In the genomic region with DNA sequence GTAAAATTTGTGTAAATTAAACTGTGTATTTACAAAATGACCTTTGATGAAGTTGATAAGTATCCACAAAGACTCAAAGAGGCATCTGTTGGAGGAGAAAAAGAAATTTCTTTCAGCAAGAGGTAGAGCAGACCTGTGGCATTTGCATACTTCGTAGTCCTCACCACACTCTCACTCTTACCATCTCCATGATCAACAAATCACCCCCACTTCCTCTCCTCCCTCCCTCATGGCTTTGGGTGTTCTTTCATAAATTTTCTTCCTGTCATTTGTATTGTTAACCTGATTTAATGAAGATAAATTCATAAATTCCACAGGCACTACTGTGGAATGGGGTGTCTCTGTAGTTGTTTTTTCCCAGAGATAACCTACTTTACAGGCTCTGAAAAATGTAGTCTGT, we compare ENCODE assay signal across 1 cellular context.
TF ChIP-seq lines count a peak whose summit lies in the region.

No MANE protein-coding gene starts in this region.

TF ChIP-seq in GM12878, 131 proteins besides CTCF, POLR2A, EP300 and RAD21 (continued from another document):
- TF ChIP-seq, protein P1, sequence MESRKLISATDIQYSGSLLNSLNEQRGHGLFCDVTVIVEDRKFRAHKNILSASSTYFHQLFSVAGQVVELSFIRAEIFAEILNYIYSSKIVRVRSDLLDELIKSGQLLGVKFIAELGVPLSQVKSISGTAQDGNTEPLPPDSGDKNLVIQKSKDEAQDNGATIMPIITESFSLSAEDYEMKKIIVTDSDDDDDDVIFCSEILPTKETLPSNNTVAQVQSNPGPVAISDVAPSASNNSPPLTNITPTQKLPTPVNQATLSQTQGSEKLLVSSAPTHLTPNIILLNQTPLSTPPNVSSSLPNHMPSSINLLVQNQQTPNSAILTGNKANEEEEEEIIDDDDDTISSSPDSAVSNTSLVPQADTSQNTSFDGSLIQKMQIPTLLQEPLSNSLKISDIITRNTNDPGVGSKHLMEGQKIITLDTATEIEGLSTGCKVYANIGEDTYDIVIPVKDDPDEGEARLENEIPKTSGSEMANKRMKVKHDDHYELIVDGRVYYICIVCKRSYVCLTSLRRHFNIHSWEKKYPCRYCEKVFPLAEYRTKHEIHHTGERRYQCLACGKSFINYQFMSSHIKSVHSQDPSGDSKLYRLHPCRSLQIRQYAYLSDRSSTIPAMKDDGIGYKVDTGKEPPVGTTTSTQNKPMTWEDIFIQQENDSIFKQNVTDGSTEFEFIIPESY (IDR thresholded peaks at IDR 0.05) = no peak
- TF ChIP-seq HDAC6 (IDR thresholded peaks at IDR 0.05; ENCODE audit: unreplicated experiment) (no peak), PML (IDR thresholded peaks at IDR 0.05; ENCODE audit: low read length) (no peak), CHD4 (IDR thresholded peaks at IDR 0.05) (no peak), CREB1 (IDR thresholded peaks at IDR 0.05; ENCODE audit: low read depth) (no peak), RCOR1 (conservative IDR thresholded peaks at IDR 0.05; ENCODE audit: low read depth, low read length) (no peak), ETV6 (conservative IDR thresholded peaks at IDR 0.05 in 1 of 2, IDR thresholded peaks at IDR 0.05 in 1 of 2; ENCODE audit: borderline replicate concordance in 1 of 2, low read depth in 1 of 2) (no peak)
- TF ChIP-seq, protein P2, sequence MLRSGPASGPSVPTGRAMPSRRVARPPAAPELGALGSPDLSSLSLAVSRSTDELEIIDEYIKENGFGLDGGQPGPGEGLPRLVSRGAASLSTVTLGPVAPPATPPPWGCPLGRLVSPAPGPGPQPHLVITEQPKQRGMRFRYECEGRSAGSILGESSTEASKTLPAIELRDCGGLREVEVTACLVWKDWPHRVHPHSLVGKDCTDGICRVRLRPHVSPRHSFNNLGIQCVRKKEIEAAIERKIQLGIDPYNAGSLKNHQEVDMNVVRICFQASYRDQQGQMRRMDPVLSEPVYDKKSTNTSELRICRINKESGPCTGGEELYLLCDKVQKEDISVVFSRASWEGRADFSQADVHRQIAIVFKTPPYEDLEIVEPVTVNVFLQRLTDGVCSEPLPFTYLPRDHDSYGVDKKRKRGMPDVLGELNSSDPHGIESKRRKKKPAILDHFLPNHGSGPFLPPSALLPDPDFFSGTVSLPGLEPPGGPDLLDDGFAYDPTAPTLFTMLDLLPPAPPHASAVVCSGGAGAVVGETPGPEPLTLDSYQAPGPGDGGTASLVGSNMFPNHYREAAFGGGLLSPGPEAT (IDR thresholded peaks at IDR 0.05; ENCODE audit: low read depth) = no peak
